29 cellular contexts compared by ENCODE assay signal in the genomic region with DNA sequence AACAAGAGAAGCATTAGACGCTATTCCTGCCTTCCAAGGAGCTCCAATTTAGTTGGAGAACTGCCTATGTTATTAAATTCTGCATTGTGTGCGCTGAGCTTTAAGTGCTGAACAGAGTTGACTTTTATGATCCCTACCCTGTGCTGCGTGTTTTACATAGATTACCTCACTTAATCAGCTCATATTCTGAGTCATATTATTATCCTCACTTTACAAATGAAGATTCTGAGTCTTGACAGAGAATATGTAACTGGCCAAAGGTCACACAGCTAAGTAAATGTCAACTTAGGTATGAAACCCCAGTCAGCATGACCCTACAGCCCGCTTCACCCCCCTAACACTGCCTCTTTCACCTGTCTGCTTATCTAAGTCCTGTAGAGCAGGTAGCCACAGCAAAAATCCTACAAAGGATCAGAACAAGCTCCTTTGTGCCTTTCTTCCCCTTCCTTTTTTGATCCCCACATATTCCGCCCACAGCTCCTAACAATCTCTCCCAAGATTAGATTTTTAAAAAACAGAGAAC. TPM values are rescaled to one million over a fixed set of nuclear protein-coding genes. Genes with fewer than 3 reads are reported as not detected.
A peak's percentile ranks its signal among the peaks of the same experiment; 100 is the strongest.
DNase-seq lines count a peak whose midpoint lies in the region; ATAC-seq, FAIRE-seq and TF ChIP-seq lines count a peak whose summit lies in the region.
"Had no signal": no experiment of that assay in that cellular context is flagged by ENCODE, and none has a peak within 500 bp of the region (broad histone marks: within the 10 kb centered on the region; RNA-seq: fewer than 3 reads in every experiment).

No MANE protein-coding gene starts in this region.

- H4K20me1 ChIP-seq in neural progenitor cell (ENCODE audit: low read depth), result no peaks in the 10 kb centered on the region

- H3K4me1 ChIP-seq in small intestine (ENCODE audit: control insufficient read depth in 2 of 2, insufficient read depth in 1 of 2, low read depth in 1 of 2, low read length in 1 of 2), result no peaks in the 10 kb centered on the region
- no peaks in the 10 kb centered on the region for H3K4me1 ChIP-seq in neural progenitor cell
- H3K4me1 ChIP-seq in naive thymus-derived CD4-positive, alpha-beta T cell (ENCODE audit: control insufficient read depth in 2 of 2, insufficient read depth in 2 of 2, low read length in 2 of 2), result no peaks in the 10 kb centered on the region

- no peak for FAIRE-seq in bronchial epithelial cell (lab: Jason Lieb, UNC)
- peak; percentile 59 for FAIRE-seq in small intestine (lab: Jason Lieb, UNC)
- FAIRE-seq: D721Med, GM19239, H1 had no signal

- H3K27me3 ChIP-seq in bronchial epithelial cell (ENCODE audit: control insufficient read depth, insufficient read depth, low read length) (no peaks in the 10 kb centered on the region), small intestine (ENCODE audit: control insufficient read depth in 2 of 2, insufficient read depth in 2 of 2, low read length in 2 of 2) (no peaks in the 10 kb centered on the region), neural progenitor cell (no peaks in the 10 kb centered on the region)
- H3K27me3 ChIP-seq in naive thymus-derived CD4-positive, alpha-beta T cell (ENCODE audit: control insufficient read depth in 2 of 2, insufficient read depth in 2 of 2, low read length in 2 of 2), result no peaks in the 10 kb centered on the region
- H3K27me3 ChIP-seq: SJSA1 had no signal

- no peak overlapping the region for H3K4me3 Mint-ChIP-seq in stimulated activated naive CD8-positive, alpha-beta T cell treated with anti-CD3 and anti-CD28 coated beads, Interleukin-15, amount 100 ng/mL, for 72 hours
- H3K4me3 Mint-ChIP-seq in neural progenitor cell, result no peak overlapping the region
- H3K4me3 Mint-ChIP-seq in naive thymus-derived CD4-positive, alpha-beta T cell, result no peak overlapping the region
- H3K4me3 Mint-ChIP-seq: CD8-positive, alpha-beta memory T cell had no signal

- H3K9ac ChIP-seq in neural progenitor cell, result no peak overlapping the region

- TF ChIP-seq CTCF in bronchial epithelial cell (IDR thresholded peaks at IDR 0.05; ENCODE audit: insufficient read depth, low read length, severe bottlenecking) (no peak), neural progenitor cell (IDR thresholded peaks at IDR 0.05) (no peak)

- no peaks in the 10 kb centered on the region for H3F3A ChIP-seq in neural progenitor cell (ENCODE audit: low read depth)

- H3K4me1 Mint-ChIP-seq in stimulated activated naive CD8-positive, alpha-beta T cell treated with anti-CD3 and anti-CD28 coated beads, Interleukin-15, amount 100 ng/mL, for 72 hours, result no peaks in the 10 kb centered on the region
- peaks cover 11% of the 10 kb centered on the region for H3K4me1 Mint-ChIP-seq in neural progenitor cell
- H3K4me1 Mint-ChIP-seq in naive thymus-derived CD4-positive, alpha-beta T cell, result peaks cover 0 to 2% (median 0%) of the 10 kb centered on the region in 7 donors
- H3K4me1 Mint-ChIP-seq: CD8-positive, alpha-beta memory T cell had no signal

- no peaks in the 10 kb centered on the region for H3K36me3 Mint-ChIP-seq in neural progenitor cell
- H3K36me3 Mint-ChIP-seq in naive thymus-derived CD4-positive, alpha-beta T cell, result peaks cover 0 to 34% (median 16%) of the 10 kb centered on the region in 5 donors

- H3K27ac ChIP-seq in small intestine (ENCODE audit: low read depth in 1 of 2, low read length in 1 of 2), result peak overlapping the region in 1 of 2 donors; percentile 27
- H3K27ac ChIP-seq in neural progenitor cell, result no peak overlapping the region
- no peak overlapping the region for H3K27ac ChIP-seq in naive thymus-derived CD4-positive, alpha-beta T cell (ENCODE audit: low read depth, low read length)
- H3K27ac ChIP-seq: SJSA1 had no signal

- H3K27me3 Mint-ChIP-seq in stimulated activated naive CD8-positive, alpha-beta T cell treated with anti-CD3 and anti-CD28 coated beads, Interleukin-15, amount 100 ng/mL, for 72 hours, result no peaks in the 10 kb centered on the region
- peaks cover 2% of the 10 kb centered on the region for H3K27me3 Mint-ChIP-seq in neural progenitor cell (ENCODE audit: insufficient read depth, low read depth)
- H3K27me3 Mint-ChIP-seq in naive thymus-derived CD4-positive, alpha-beta T cell, result no peaks in the 10 kb centered on the region
- H3K27me3 Mint-ChIP-seq: CD8-positive, alpha-beta memory T cell had no signal

- H3K9me3 ChIP-seq in small intestine (ENCODE audit: control insufficient read depth, low read depth) (no peaks in the 10 kb centered on the region), neural progenitor cell (ENCODE audit: low read depth) (no peaks in the 10 kb centered on the region)
- no peaks in the 10 kb centered on the region for H3K9me3 ChIP-seq in naive thymus-derived CD4-positive, alpha-beta T cell (ENCODE audit: control insufficient read depth in 2 of 3, low read length in 3 of 3)
- H3K9me3 ChIP-seq: SJSA1 had no signal

- no peaks in the 10 kb centered on the region for H3K79me2 ChIP-seq in neural progenitor cell (ENCODE audit: low read depth)

- H3K36me3 ChIP-seq in bronchial epithelial cell (ENCODE audit: control insufficient read depth, insufficient read depth, low read length), result no peaks in the 10 kb centered on the region
- H3K36me3 ChIP-seq in small intestine (ENCODE audit: control insufficient read depth in 2 of 2, insufficient read depth in 2 of 2, low read length in 2 of 2), result no peaks in the 10 kb centered on the region
- H3K36me3 ChIP-seq in neural progenitor cell, result no peaks in the 10 kb centered on the region
- H3K36me3 ChIP-seq in naive thymus-derived CD4-positive, alpha-beta T cell (ENCODE audit: control insufficient read depth in 2 of 3, insufficient read depth in 3 of 3, low read length in 3 of 3), result peaks cover 0 to 3% (median 0%) of the 10 kb centered on the region in 3 experiments
- H3K36me3 ChIP-seq: SJSA1 had no signal

- DNase-seq in stimulated activated naive CD8-positive, alpha-beta T cell treated with anti-CD3 and anti-CD28 coated beads, Interleukin-15, Interleukin-2, amounts not matched to agents 100 U/mL and 50 U/mL, for 24 hours, result no peak
- no peak for DNase-seq in stimulated activated naive CD8-positive, alpha-beta T cell treated with anti-CD3 and anti-CD28 coated beads, Interleukin-15, amount 100 ng/mL, for 72 hours
- DNase-seq in NCI-H69 (lab: John Stamatoyannopoulos, UW), result peak; percentile 24
- peak; percentile 7 for DNase-seq in bronchial epithelial cell (ENCODE audit: low read depth)
- peak; percentile 87 for DNase-seq in small intestine
- DNase-seq in neural progenitor cell (ENCODE audit: low spot score), result no peak
- DNase-seq in naive thymus-derived CD4-positive, alpha-beta T cell, result no peak
- no peak for DNase-seq in GM03348 (ENCODE audit: low spot score)
- DNase-seq: AML-193; C1 segment of cervical spinal cord; CD8-positive, alpha-beta memory T cell; DMS53; GF-D8; NCI-H1092; NCI-H1436; NCI-H1930; NCI-H226; NCI-H510A treated with DMSO at 0.1 percent for 48 hours; NCI-H774 had no signal

- H3K4me3 ChIP-seq in bronchial epithelial cell (ENCODE audit: low read depth, low read length), result no peak overlapping the region
- H3K4me3 ChIP-seq in small intestine (ENCODE audit: low read depth in 1 of 2, low read length in 2 of 2), result no peak overlapping the region
- H3K4me3 ChIP-seq in neural progenitor cell, result no peak overlapping the region
- H3K4me3 ChIP-seq in naive thymus-derived CD4-positive, alpha-beta T cell (ENCODE audit: low read length), result no peak overlapping the region
- H3K4me3 ChIP-seq: SJSA1 had no signal

- CTCF ChIA-PET in naive thymus-derived CD4-positive, alpha-beta T cell (lab: Charles Lee), result no interaction called here

- H3K27ac Mint-ChIP-seq in stimulated activated naive CD8-positive, alpha-beta T cell treated with anti-CD3 and anti-CD28 coated beads, Interleukin-15, amount 100 ng/mL, for 72 hours, result no peak overlapping the region
- H3K27ac Mint-ChIP-seq in neural progenitor cell, result no peak overlapping the region
- H3K27ac Mint-ChIP-seq in naive thymus-derived CD4-positive, alpha-beta T cell, result no peak overlapping the region

- ATAC-seq in stimulated activated naive CD8-positive, alpha-beta T cell treated with anti-CD3 and anti-CD28 coated beads, Interleukin-15, Interleukin-2, amounts not matched to agents 100 U/mL and 50 U/mL, for 24 hours, result peak; percentile 49
- no peak for ATAC-seq in stimulated activated naive CD8-positive, alpha-beta T cell treated with anti-CD3 and anti-CD28 coated beads, Interleukin-15, amount 100 ng/mL, for 72 hours
- no peak for ATAC-seq in naive thymus-derived CD4-positive, alpha-beta T cell
- ATAC-seq: HCT116, Right ventricle myocardium inferior had no signal

- H3K9me3 Mint-ChIP-seq in stimulated activated naive CD8-positive, alpha-beta T cell treated with anti-CD3 and anti-CD28 coated beads, Interleukin-15, amount 100 ng/mL, for 72 hours, result peaks cover 0 to 5% of the 10 kb centered on the region in 2 donors
- no peaks in the 10 kb centered on the region for H3K9me3 Mint-ChIP-seq in neural progenitor cell
- peaks cover 0 to 4% (median 0%) of the 10 kb centered on the region in 11 donors for H3K9me3 Mint-ChIP-seq in naive thymus-derived CD4-positive, alpha-beta T cell
- H3K9me3 Mint-ChIP-seq: CD8-positive, alpha-beta memory T cell had no signal

- 13 to 70% (median 37%) methylated on average over 5 of the region's 5 CpGs for WGBS in small intestine, 3 donors

- no peak overlapping the region for H2AFZ ChIP-seq in neural progenitor cell (replicated peaks)

- intact Hi-C loops in naive thymus-derived CD4-positive, alpha-beta T cell (cut with micrococcal nuclease), result no loop called here

- POLR2A ChIA-PET in naive thymus-derived CD4-positive, alpha-beta T cell (lab: Charles Lee), result no interaction called here

- no peak overlapping the region for H3K4me2 ChIP-seq in neural progenitor cell

RNA-seq across cellular contexts. Expression of a gene that starts 19.8 kb away (rescaled TPM):
- under 0.01 and 0.13 TPM in 2 replicates for total RNA-seq in bronchial epithelial cell
- 1 to 10 TPM in 1 of 3 donors, under 1 TPM in 2; 0.39 to 1.1 (median 0.45) TPM for polyA plus RNA-seq in small intestine
- total RNA-seq in neural progenitor cell (ENCODE audit: low replicate concordance), result 0.74 TPM in 1 of 2 replicates, not detected in the other
- total RNA-seq in naive thymus-derived CD4-positive, alpha-beta T cell, result 1 to 10 TPM in 2 of 5 experiments, under 1 TPM in 3; 0.50 to 1.5 (median 0.97) TPM
- polyA plus RNA-seq in naive thymus-derived CD4-positive, alpha-beta T cell, result not detected
- polyA plus RNA-seq: CD8-positive, alpha-beta memory T cell had no signal

RNA-seq across cellular contexts. Expression of a gene that starts 47.5 kb away (rescaled TPM):
- 16.3 and 19.6 TPM in 2 replicates for total RNA-seq in bronchial epithelial cell
- 1 to 10 TPM; 6.2 to 9.9 (median 7.6) TPM for polyA plus RNA-seq in small intestine
- 30.6 and 35.7 TPM in 2 replicates for total RNA-seq in neural progenitor cell (ENCODE audit: low replicate concordance)
- total RNA-seq in naive thymus-derived CD4-positive, alpha-beta T cell, result 10 to 100 TPM in 3 of 5 experiments, 1 to 10 TPM in 2; 5.0 to 19.0 (median 10.2) TPM
- polyA plus RNA-seq in naive thymus-derived CD4-positive, alpha-beta T cell, result 10 to 100 TPM; 13.8 to 21.2 TPM

RNA-seq across cellular contexts. Expression of a gene that starts 53.7 kb away (rescaled TPM):
- total RNA-seq in bronchial epithelial cell, result not detected in 2 replicates
- not detected for polyA plus RNA-seq in small intestine
- not detected in 2 replicates for total RNA-seq in neural progenitor cell (ENCODE audit: low replicate concordance)
- total RNA-seq in naive thymus-derived CD4-positive, alpha-beta T cell, result not detected
- not detected for polyA plus RNA-seq in naive thymus-derived CD4-positive, alpha-beta T cell
- total RNA-seq: A172; CD8-positive, alpha-beta memory T cell; H1; LHCN-M2; OCI-LY7; Right ventricle myocardium inferior; SJSA1 had no signal
- polyA plus RNA-seq: AG04450; CD8-positive, alpha-beta memory T cell; H1 had no signal

Comparison
In these comparisons a context has a peak if more than half of its experiments do, and no peak if none do; other contexts are left out.
1. DNase-seq: peak in NCI-H69 (single experiment), bronchial epithelial cell (single experiment) and small intestine (single experiment); none in stimulated activated naive CD8-positive, alpha-beta T cell treated with anti-CD3 and anti-CD28 coated beads, Interleukin-15, Interleukin-2, amounts not matched to agents 100 U/mL and 50 U/mL, for 24 hours (single experiment), stimulated activated naive CD8-positive, alpha-beta T cell treated with anti-CD3 and anti-CD28 coated beads, Interleukin-15, amount 100 ng/mL, for 72 hours (0 of 2), neural progenitor cell (single experiment), naive thymus-derived CD4-positive, alpha-beta T cell (0 of 9) and GM03348 (single experiment).